Comparison of ENCODE assay signal across 8 cellular contexts in the genomic region with DNA sequence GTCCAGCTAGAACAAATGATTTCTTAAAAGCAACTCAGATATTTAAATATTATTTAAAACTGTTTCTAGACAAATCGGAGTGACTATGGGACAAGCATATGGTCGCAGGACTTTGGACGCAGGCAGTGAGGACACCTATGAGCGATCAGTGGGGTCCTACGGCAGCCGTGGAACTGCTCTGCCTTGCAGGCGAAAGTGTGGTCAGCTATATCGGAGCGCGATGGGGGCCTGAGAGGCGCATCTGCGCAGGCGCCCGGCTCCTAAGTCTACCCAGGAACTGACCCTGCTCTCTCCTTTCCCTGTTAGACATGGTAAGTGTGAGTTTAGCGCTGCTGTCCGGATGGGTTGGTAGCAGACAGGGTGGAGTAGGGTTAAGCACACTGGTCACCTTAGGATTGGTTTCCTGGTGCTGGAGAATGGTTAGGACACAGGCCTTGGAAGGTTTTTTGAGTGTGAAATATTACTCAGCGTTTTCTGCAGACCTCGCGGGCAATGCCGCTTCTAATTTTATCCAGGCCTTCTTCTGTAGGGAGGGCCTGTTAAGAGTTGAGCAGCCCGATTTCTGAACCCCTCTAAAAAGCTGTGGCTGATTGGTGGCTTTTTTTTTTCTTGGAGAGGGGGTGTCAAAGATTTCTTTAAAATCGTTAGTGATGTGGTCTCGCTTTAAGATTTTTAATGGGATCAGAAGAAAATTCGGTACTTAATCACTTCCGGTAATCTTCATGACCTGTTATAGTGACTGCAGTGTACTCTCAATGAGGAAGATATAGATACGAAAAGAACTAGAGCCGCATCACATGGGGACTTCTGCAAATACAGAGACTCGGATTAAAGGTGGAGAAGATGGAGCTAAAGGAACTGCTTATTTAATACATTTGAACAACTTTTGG. TPM values are rescaled to one million over a fixed set of nuclear protein-coding genes. Genes with fewer than 3 reads are reported as not detected.
DNase-seq lines count a peak whose midpoint lies in the region; ATAC-seq, FAIRE-seq and TF ChIP-seq lines count a peak whose summit lies in the region.

TSS of gene RABGGTB (plus strand) at position 293 of the 890 bp plus-strand sequence. CDS start at position 309, 16 bp downstream.

- H3K9me3 Mint-ChIP-seq in natural killer cell, result no peaks in the 10 kb centered on the region

- H3K79me2 ChIP-seq in Loucy (ENCODE audit: insufficient read depth, low read length), result peaks cover 52% of the 10 kb centered on the region

- peaks cover 71 to 72% of the 10 kb centered on the region in 2 donors for H3K4me1 Mint-ChIP-seq in natural killer cell

- peak within 1 kb of the TSS; percentile 95 for H3K9ac ChIP-seq in Loucy (ENCODE audit: low read depth, low read length, poor library complexity, severe bottlenecking)

- peak; percentile 95 for DNase-seq in EL
- peak; percentile 77 for DNase-seq in H54 (ENCODE audit: insufficient read length, low spot score)
- peak; percentile 89 for DNase-seq in activated T-helper 9 cell treated with anti-CD3 and anti-CD28 coated beads, Interleukin-2, amount 50 U/mL, for 16 hours (ENCODE audit: low read depth)
- DNase-seq in fibroblast of peridontal ligament (ENCODE audit: extremely low read depth), result peak; percentile 96
- peak; percentile 91 for DNase-seq in natural killer cell
- DNase-seq in stimulated activated naive CD4-positive, alpha-beta T cell treated with Interleukin-2 at 50 U/mL for 16 hours (lab: John Stamatoyannopoulos, UW), result peak; percentile 93

- no peaks in the 10 kb centered on the region for H3F3A ChIP-seq in Loucy (ENCODE audit: low read depth)

- intact Hi-C loops in natural killer cell (cut with micrococcal nuclease), result loop anchor here (1.0 kb wide), 1 partner anchor 62 kb away; the partner anchor contains the start of gene ACADM

- peak within 1 kb of the TSS; percentile 95 to 96 for H3K27ac Mint-ChIP-seq in natural killer cell

- TF ChIP-seq CTCF in Loucy (conservative IDR thresholded peaks at IDR 0.05; ENCODE audit: low read length), result no peak
- no peak for TF ChIP-seq CTCF in natural killer cell (IDR thresholded peaks at IDR 0.05)

- H3K36me3 ChIP-seq in Loucy (ENCODE audit: insufficient read depth, low read length), result peaks cover 13% of the 10 kb centered on the region

- peak within 1 kb of the TSS; percentile 98 for H3K4me3 Mint-ChIP-seq in natural killer cell

- H3K36me3 Mint-ChIP-seq in natural killer cell, result peaks cover 21% of the 10 kb centered on the region

- H3K27me3 ChIP-seq in Loucy (ENCODE audit: insufficient read depth, low read length, poor library complexity, severe bottlenecking), result no peaks in the 10 kb centered on the region

- H3K27me3 Mint-ChIP-seq in natural killer cell (ENCODE audit: low read depth in 2 of 2), result no peaks in the 10 kb centered on the region

- H2AFZ ChIP-seq in Loucy (ENCODE audit: low read length), result peak within 1 kb of the TSS; percentile 92

- H4K20me1 ChIP-seq in Loucy (ENCODE audit: insufficient read depth, low read length, poor library complexity, severe bottlenecking), result peaks cover 50% of the 10 kb centered on the region

- FAIRE-seq in H54 (lab: Jason Lieb, UNC), result peak; percentile 92

- TF ChIP-seq POLR2A in H54 (IDR thresholded peaks at IDR 0.05; ENCODE audit: low read depth, low read length) (peak; percentile 95), Raji (IDR thresholded peaks at IDR 0.05; ENCODE audit: insufficient read depth, low read depth, low read length) (peak; percentile 99)

- H3K4me3 ChIP-seq in Loucy (ENCODE audit: low read length, poor library complexity, severe bottlenecking), result peak within 1 kb of the TSS; percentile 98

- H3K9me3 ChIP-seq in Loucy (ENCODE audit: insufficient read depth, low read depth, low read length), result no peaks in the 10 kb centered on the region

- H3K4me1 ChIP-seq in Loucy (ENCODE audit: insufficient read depth, low read length, poor library complexity, severe bottlenecking), result peaks cover 42% of the 10 kb centered on the region

- peak within 1 kb of the TSS; percentile 89 for H3K4me2 ChIP-seq in Loucy (ENCODE audit: low read depth, low read length, poor library complexity, severe bottlenecking)

- ATAC-seq in natural killer cell, result peak; percentile 86 to 96 (median 90)

- H3K9me2 ChIP-seq in Loucy (replicated peaks; ENCODE audit: low read depth, low read length), result no peaks in the 10 kb centered on the region

RNA-seq across cellular contexts. Expression of gene RABGGTB, which starts in this region (rescaled TPM):
- 100 to 1,000 TPM in 2 of 3 donors, 10 to 100 TPM in 1; 100.0 to 120 (median 118) TPM for total RNA-seq in natural killer cell

Comparison
In these comparisons a context has a peak if more than half of its experiments do, and no peak if none do; other contexts are left out.
1. Peak in every context shown above with its lines: DNase-seq, ATAC-seq and H3K4me3 ChIP-seq.